Comparison of ENCODE assay signal across 9 cellular contexts in genomic region chr1:155322571-155322952, GRCh38. TPM values are rescaled to one million over a fixed set of nuclear protein-coding genes. Genes with fewer than 3 reads are reported as not detected.
A peak's percentile ranks its signal among the peaks of the same experiment; 100 is the strongest.
DNase-seq lines count a peak whose midpoint lies in the region; ATAC-seq and TF ChIP-seq lines count a peak whose summit lies in the region.
"Had no signal": no experiment of that assay in that cellular context is flagged by ENCODE, and none has a peak within 500 bp of the region (broad histone marks: within the 10 kb centered on the region; RNA-seq: fewer than 3 reads in every experiment).

No MANE protein-coding gene starts in this region.

- intact Hi-C loops in PC-3 (cut with micrococcal nuclease): no loop called here

- H3K4me3 ChIP-seq in PC-3 (ENCODE audit: low read length): peak overlapping the region; percentile 80
- H3K4me3 ChIP-seq in ectodermal cell (ENCODE audit: insufficient read depth, low read depth, low read length): peak overlapping the region; percentile 76
- peak overlapping the region; percentile 60 to 88 for H3K4me3 ChIP-seq in muscle layer of duodenum (ENCODE audit: low read depth in 1 of 2, low read length in 2 of 2)

- H3K27me3 ChIP-seq in PC-3 (ENCODE audit: low read length): no peaks in the 10 kb centered on the region
- peaks cover 7% of the 10 kb centered on the region for H3K27me3 ChIP-seq in ectodermal cell (ENCODE audit: control insufficient read depth, insufficient read depth, low read length, poor library complexity, severe bottlenecking)
- no peaks in the 10 kb centered on the region for H3K27me3 ChIP-seq in muscle layer of duodenum (ENCODE audit: low read depth, low read length)

- peak; percentile 45 for DNase-seq in SIG-M5 treated with dmso at 0.1 percent for 504 hours (lab: John Stamatoyannopoulos, UW; ENCODE audit: unreplicated experiment)
- no peak for DNase-seq in SIG-M5 (lab: John Stamatoyannopoulos, UW)
- peak; percentile 30 for DNase-seq in PC-3
- DNase-seq in GM20000 (ENCODE audit: low spot score): no peak

- peak overlapping the region; percentile 93 for H3K4me2 ChIP-seq in PC-3 (ENCODE audit: low read length)

- peak overlapping the region; percentile 84; the same call in 1 of the 2 replicates for H3K9ac ChIP-seq in PC-3 (ENCODE audit: low read length)

- no TSS peak for BruUV-seq in PC-3 (replicated peaks; lab: Mats Ljungman, UMichigan)

- ATAC-seq in PC-3 (no peak), GM18873 (IDR thresholded peaks at IDR 0.05; ENCODE audit: low FRiP score, unreplicated experiment) (no peak), HG02571 (IDR thresholded peaks at IDR 0.05; ENCODE audit: unreplicated experiment) (no peak)

- CTCF ChIA-PET in PC-3 (lab: Charles Lee): interaction anchor here (0.6 to 1.7 kb wide), 4 partner anchors 44 to 76 kb away, joined by 3 to 14 read pairs (median 3); partner anchors contain the start of gene CLK2

- H3K27ac ChIP-seq in PC-3 (ENCODE audit: low read length) (no peak overlapping the region), ectodermal cell (ENCODE audit: insufficient read depth, low read depth, low read length, poor library complexity, severe bottlenecking) (peak overlapping the region; percentile 53), muscle layer of duodenum (ENCODE audit: low read length) (peak overlapping the region; percentile 62)

- TF ChIP-seq CTCF in PC-3 (conservative IDR thresholded peaks at IDR 0.05; ENCODE audit: low read depth, low read length) (no peak), GM20000 (IDR thresholded peaks at IDR 0.05; ENCODE audit: extremely low read depth, missing control alignments) (no peak)

- H3K4me1 ChIP-seq in PC-3 (ENCODE audit: insufficient read depth, low read length) (peaks cover 21% of the 10 kb centered on the region), ectodermal cell (ENCODE audit: control insufficient read depth, insufficient read depth, low read length) (peaks cover 23% of the 10 kb centered on the region), muscle layer of duodenum (ENCODE audit: control insufficient read depth in 1 of 2, insufficient read depth in 2 of 2, low read length in 2 of 2) (peaks cover 9 to 35% of the 10 kb centered on the region in 2 donors)

- 3 to 4% methylated on average over 28 of the region's 28 CpGs for WGBS in ectodermal cell, 2 experiments

- peak overlapping the region; percentile 92; the same call in 1 of the 2 replicates for H2AFZ ChIP-seq in PC-3 (ENCODE audit: low read length)

- peaks cover 18% of the 10 kb centered on the region for H3K36me3 ChIP-seq in PC-3 (ENCODE audit: low read depth, low read length)
- peaks cover 13% of the 10 kb centered on the region for H3K36me3 ChIP-seq in ectodermal cell (ENCODE audit: control insufficient read depth, insufficient read depth, low read length)
- peaks cover 8% of the 10 kb centered on the region in 2 donors for H3K36me3 ChIP-seq in muscle layer of duodenum (ENCODE audit: control insufficient read depth in 1 of 2, insufficient read depth in 2 of 2, low read length in 2 of 2)

- H3K9me3 ChIP-seq in PC-3 (ENCODE audit: low read length): no peaks in the 10 kb centered on the region
- H3K9me3 ChIP-seq in ectodermal cell (ENCODE audit: control insufficient read depth, low read length): no peaks in the 10 kb centered on the region
- H3K9me3 ChIP-seq in muscle layer of duodenum (ENCODE audit: control insufficient read depth in 1 of 2, low read length in 2 of 2): no peaks in the 10 kb centered on the region

- H3K9me2 ChIP-seq in PC-3 (replicated peaks; ENCODE audit: low read length): no peaks in the 10 kb centered on the region

- no peaks in the 10 kb centered on the region for H4K20me1 ChIP-seq in PC-3 (ENCODE audit: low read length)

- peaks cover 29% of the 10 kb centered on the region for H3K79me2 ChIP-seq in PC-3 (ENCODE audit: low read length)

- no peaks in the 10 kb centered on the region for H3F3A ChIP-seq in PC-3 (ENCODE audit: low read length, unreplicated experiment)

- POLR2A ChIA-PET in PC-3 (lab: Charles Lee; ENCODE audit: unreplicated experiment): interaction anchor here (0.6 to 0.9 kb wide), 2 partner anchors 61 to 129 kb away, joined by 3 read pairs; partner anchors contain the start of gene SCAMP3

RNA-seq across cellular contexts. Expression of gene RUSC1, which starts 1.9 kb away (rescaled TPM):
- 80.3 and 85.1 TPM in 2 replicates for total RNA-seq in PC-3 (2014; rRNA removed)
- polyA plus RNA-seq in ectodermal cell (2013, experiment 1 of 4): 53.7 TPM
- polyA plus RNA-seq in ectodermal cell (2013, experiment 2 of 4): 50.2 TPM
- 43.7 TPM for polyA plus RNA-seq in ectodermal cell (2013, experiment 3 of 4)
- polyA plus RNA-seq in ectodermal cell (2013, experiment 4 of 4): 45.8 TPM

RNA-seq across cellular contexts. Expression of gene FDPS, which starts 13.9 kb away (rescaled TPM):
- total RNA-seq in PC-3 (2014; rRNA removed): 301 and 313 TPM in 2 replicates
- polyA plus RNA-seq in ectodermal cell (2013, experiment 1 of 4): 312 TPM
- 275 TPM for polyA plus RNA-seq in ectodermal cell (2013, experiment 2 of 4)
- 219 TPM for polyA plus RNA-seq in ectodermal cell (2013, experiment 3 of 4)
- 213 TPM for polyA plus RNA-seq in ectodermal cell (2013, experiment 4 of 4)

RNA-seq across cellular contexts. Expression of gene PKLR, which starts 21.3 kb away (rescaled TPM):
- not detected in 2 replicates for total RNA-seq in PC-3 (2014; rRNA removed)
- 0.59 TPM for polyA plus RNA-seq in ectodermal cell (2013, experiment 1 of 4)
- 0.41 TPM for polyA plus RNA-seq in ectodermal cell (2013, experiment 2 of 4)
- 0.48 TPM for polyA plus RNA-seq in ectodermal cell (2013, experiment 3 of 4)
- 0.36 TPM for polyA plus RNA-seq in ectodermal cell (2013, experiment 4 of 4)
- total RNA-seq: dermis microvascular lymphatic vessel endothelial cell had no signal

RNA-seq across cellular contexts. Expression of gene HCN3, which starts 45.3 kb away (rescaled TPM):
- total RNA-seq in PC-3 (2014; rRNA removed): 1.8 and 1.9 TPM in 2 replicates
- polyA plus RNA-seq in ectodermal cell (2013, experiment 1 of 4): 4.9 TPM
- polyA plus RNA-seq in ectodermal cell (2013, experiment 2 of 4): 4.7 TPM
- polyA plus RNA-seq in ectodermal cell (2013, experiment 3 of 4): 4.5 TPM
- polyA plus RNA-seq in ectodermal cell (2013, experiment 4 of 4): 6.8 TPM

RNA-seq across cellular contexts. Expression of gene CLK2, which starts 49.3 kb away (rescaled TPM):
- 44.5 and 49.9 TPM in 2 replicates for total RNA-seq in PC-3 (2014; rRNA removed)
- polyA plus RNA-seq in ectodermal cell (2013, experiment 1 of 4): 91.6 TPM
- 87.6 TPM for polyA plus RNA-seq in ectodermal cell (2013, experiment 2 of 4)
- polyA plus RNA-seq in ectodermal cell (2013, experiment 3 of 4): 75.9 TPM
- polyA plus RNA-seq in ectodermal cell (2013, experiment 4 of 4): 89.8 TPM

Comparison
In these comparisons a context has a peak if more than half of its experiments do, and no peak if none do; other contexts are left out.
1. DNase-seq: peak in SIG-M5 treated with dmso at 0.1 percent for 504 hours (single experiment) and PC-3 (single experiment); none in SIG-M5 (single experiment) and GM20000 (single experiment).
2. Peak in every context shown above with its lines, with median percentiles within 50 percentile points of each other: H3K4me3 ChIP-seq.